ENCODE assay signal across 23 cellular contexts in genomic region chr11:17430616-17431015, GRCh38. TPM values are rescaled to one million over a fixed set of nuclear protein-coding genes. Genes with fewer than 3 reads are reported as not detected.
DNase-seq lines count a peak whose midpoint lies in the region; TF ChIP-seq lines count a peak whose summit lies in the region.
"Had no signal": no experiment of that assay in that cellular context is flagged by ENCODE, and none has a peak within 500 bp of the region (broad histone marks: within the 10 kb centered on the region; RNA-seq: fewer than 3 reads in every experiment).

No MANE protein-coding gene starts in this region.

- no peak overlapping the region for H2BK5ac ChIP-seq in neuronal stem cell (ENCODE audit: low read length)

- POLR2A ChIA-PET in activated CD4-positive, alpha-beta T cell treated with anti-CD3 and anti-CD28 coated beads, Interleukin-2, amount 10 ng/mL, durations not matched to agents 7 days and 5 days (lab: Charles Lee) = no interaction called here

- no peak overlapping the region for H3K14ac ChIP-seq in neuronal stem cell (ENCODE audit: low read length)

- TF ChIP-seq POLR2A in vagina (IDR thresholded peaks at IDR 0.05) = no peak

- H2BK15ac ChIP-seq in neuronal stem cell (ENCODE audit: low read length) = peak overlapping the region; percentile 11

- H3K36me3 ChIP-seq in KOPT-K1 (ENCODE audit: insufficient read depth, low read length) (no peaks in the 10 kb centered on the region), neuronal stem cell (replicated peaks in 1 of 2; ENCODE audit: control insufficient read depth in 2 of 2, insufficient read depth in 2 of 2, low read length in 2 of 2) (no peaks in the 10 kb centered on the region), vagina (no peaks in the 10 kb centered on the region)

- no peak overlapping the region for H2BK12ac ChIP-seq in neuronal stem cell (ENCODE audit: low read length)

- H3K4ac ChIP-seq in neuronal stem cell (ENCODE audit: low read length) = no peak overlapping the region

- DNase-seq in dorsolateral prefrontal cortex (no peak), neuronal stem cell (ENCODE audit: low spot score) (no peak), vagina (ENCODE audit: extremely low spot score in 2 of 2) (no peak), NCI-H82 (lab: John Stamatoyannopoulos, UW) (no peak), GM13976 (ENCODE audit: low spot score) (no peak), NOMO-1 (lab: John Stamatoyannopoulos, UW; ENCODE audit: unreplicated experiment in 2 of 2) (no peak)
- DNase-seq in activated CD4-positive, alpha-beta T cell treated with anti-CD3 and anti-CD28 coated beads, Interleukin-2, amount 10 ng/mL, durations not matched to agents 7 days and 5 days = no peak
- DNase-seq: CD8-positive, alpha-beta T cell; DMS79 treated with DMSO at 0.1 percent for 48 hours; H7; Karpas-422; NCI-H1092 treated with DMSO at 0.1 percent for 48 hours; NCI-H1436; NCI-H1930; NCI-H2107; NCI-H748 treated with DMSO at 0.1 percent for 48 hours; NK-92 treated with Interleukin-12 subunit alpha and Interleukin-12 subunit beta, amount 100 ng/mL, for 24 hours; SHP77 had no signal

- no peak overlapping the region for H2BK120ac ChIP-seq in neuronal stem cell (ENCODE audit: low read depth, low read length)

- CTCF ChIA-PET in activated CD4-positive, alpha-beta T cell treated with anti-CD3 and anti-CD28 coated beads, Interleukin-2, amount 10 ng/mL, durations not matched to agents 7 days and 5 days (lab: Charles Lee) = interaction anchor here (1.3 kb wide), 1 partner anchor 14 kb away, joined by 3 read pairs; no protein-coding TSS in a partner anchor

- H3K9me3 ChIP-seq in KOPT-K1 (ENCODE audit: insufficient read depth, low read length, poor library complexity, severe bottlenecking) (no peaks in the 10 kb centered on the region), neuronal stem cell (replicated peaks in 1 of 2; ENCODE audit: control insufficient read depth in 2 of 2, insufficient read depth in 1 of 2, low read depth in 1 of 2, low read length in 2 of 2) (no peaks in the 10 kb centered on the region), vagina (no peaks in the 10 kb centered on the region)

- no peak overlapping the region for H2AFZ ChIP-seq in neuronal stem cell (ENCODE audit: low read length)

- no peak overlapping the region for H3K4me2 ChIP-seq in neuronal stem cell (ENCODE audit: insufficient read depth, low read length, poor library complexity, severe bottlenecking)

- no peaks in the 10 kb centered on the region for H3K36me3 Mint-ChIP-seq in activated CD4-positive, alpha-beta T cell treated with anti-CD3 and anti-CD28 coated beads, Interleukin-2, amount 10 ng/mL, durations not matched to agents 7 days and 5 days (ENCODE audit: low read depth)
- H3K36me3 Mint-ChIP-seq: CD8-positive, alpha-beta T cell had no signal

- peak overlapping the region; percentile 28 for H2AK5ac ChIP-seq in neuronal stem cell (ENCODE audit: low read depth, low read length)

- H3K4me3 ChIP-seq in dorsolateral prefrontal cortex (no peak overlapping the region), neuronal stem cell (ENCODE audit: low read length in 2 of 2) (no peak overlapping the region), vagina (no peak overlapping the region)

- in situ Hi-C loops in GM13976 (cut with MboI; ENCODE audit: low sequenced_read_pairs, unreplicated experiment) = no loop called here

- H4K91ac ChIP-seq in neuronal stem cell (ENCODE audit: low read depth, low read length, poor library complexity) = no peak overlapping the region

- H3K9ac ChIP-seq in neuronal stem cell (ENCODE audit: low read depth, low read length, poor library complexity) = peak overlapping the region; percentile 24

- peak overlapping the region; percentile 62 for H3K23ac ChIP-seq in neuronal stem cell (ENCODE audit: low read depth, low read length, poor library complexity)

- H3K18ac ChIP-seq in neuronal stem cell (ENCODE audit: low read length) = peak overlapping the region; percentile 31

- peaks cover 4% of the 10 kb centered on the region for H3K27me3 Mint-ChIP-seq in activated CD4-positive, alpha-beta T cell treated with anti-CD3 and anti-CD28 coated beads, Interleukin-2, amount 10 ng/mL, durations not matched to agents 7 days and 5 days

- H3K27ac ChIP-seq in KOPT-K1 (ENCODE audit: low read depth, low read length, poor library complexity, severe bottlenecking) = peak overlapping the region; percentile 82
- H3K27ac ChIP-seq in dorsolateral prefrontal cortex = peak overlapping the region in 55 of 59 donors; percentile 19 to 91 (median 77)
- H3K27ac ChIP-seq in neuronal stem cell (replicated peaks; ENCODE audit: low read length) = no peak overlapping the region
- peak overlapping the region; percentile 76 for H3K27ac ChIP-seq in vagina
- H3K27ac ChIP-seq: C4-2B, RWPE1 had no signal

- H3K27me3 ChIP-seq in dorsolateral prefrontal cortex (no peaks in the 10 kb centered on the region), neuronal stem cell (ENCODE audit: control insufficient read depth in 3 of 3, insufficient read depth in 3 of 3, low read depth in 1 of 3, low read length in 3 of 3) (peaks cover 0 to 14% (median 0%) of the 10 kb centered on the region in 3 experiments), vagina (no peaks in the 10 kb centered on the region)

- TF ChIP-seq CTCF in dorsolateral prefrontal cortex (IDR thresholded peaks at IDR 0.05 in 54 of 56, conservative IDR thresholded peaks at IDR 0.05 in 2 of 56; ENCODE audit: low read depth in 1 of 56, partially characterized antibody in 56 of 56) (no peak), vagina (IDR thresholded peaks at IDR 0.05) (no peak), GM13976 (IDR thresholded peaks at IDR 0.05; ENCODE audit: borderline replicate concordance, control extremely low read depth, extremely low read depth, insufficient read depth, missing control alignments) (no peak)

- H3K9me3 Mint-ChIP-seq in activated CD4-positive, alpha-beta T cell treated with anti-CD3 and anti-CD28 coated beads, Interleukin-2, amount 10 ng/mL, durations not matched to agents 7 days and 5 days = no peaks in the 10 kb centered on the region
- H3K9me3 Mint-ChIP-seq: CD8-positive, alpha-beta T cell had no signal

- H3K4me3 Mint-ChIP-seq in activated CD4-positive, alpha-beta T cell treated with anti-CD3 and anti-CD28 coated beads, Interleukin-2, amount 10 ng/mL, durations not matched to agents 7 days and 5 days = no peak overlapping the region
- H3K4me3 Mint-ChIP-seq: CD8-positive, alpha-beta T cell had no signal

- H3K79me1 ChIP-seq in neuronal stem cell (ENCODE audit: low read depth, low read length) = no peaks in the 10 kb centered on the region

- intact Hi-C loops in dorsolateral prefrontal cortex (cut with DNase I) (no loop called here), vagina (cut with DNase I) (no loop called here)

- H4K8ac ChIP-seq in neuronal stem cell (ENCODE audit: low read depth, low read length) = no peak overlapping the region

- no peak overlapping the region for H3K27ac Mint-ChIP-seq in activated CD4-positive, alpha-beta T cell treated with anti-CD3 and anti-CD28 coated beads, Interleukin-2, amount 10 ng/mL, durations not matched to agents 7 days and 5 days
- H3K27ac Mint-ChIP-seq: CD8-positive, alpha-beta T cell had no signal

- no CpG with 5 or more reads among the region's 13 CpGs for WGBS in neuronal stem cell (ENCODE audit: extremely low coverage in 2 of 2, insufficient read length in 2 of 2, insufficient replicate concordance in 1 of 2), 2 donors

- peaks cover 0 to 11% of the 10 kb centered on the region in 2 donors for H3K4me1 ChIP-seq in neuronal stem cell (ENCODE audit: control insufficient read depth in 2 of 2, insufficient read depth in 1 of 2, low read depth in 1 of 2, low read length in 2 of 2)
- H3K4me1 ChIP-seq in vagina = peaks cover 32% of the 10 kb centered on the region

- peaks cover 18% of the 10 kb centered on the region for H3K4me1 Mint-ChIP-seq in activated CD4-positive, alpha-beta T cell treated with anti-CD3 and anti-CD28 coated beads, Interleukin-2, amount 10 ng/mL, durations not matched to agents 7 days and 5 days

RNA-seq across cellular contexts. Expression of gene KCNJ11, which starts 42.2 kb away (rescaled TPM):
- total RNA-seq in dorsolateral prefrontal cortex (10 to 100 TPM in 119 of 120 experiments, 1 to 10 TPM in 1; 6.2 to 31.2 (median 19.8) TPM), vagina (not detected)
- polyA plus RNA-seq in neuronal stem cell (2013, experiment 1 of 2) = 4.0 TPM
- 2.9 TPM for polyA plus RNA-seq in neuronal stem cell (2013, experiment 2 of 2)
- 1 to 10 TPM in 1 of 2 experiments, under 1 TPM in 1; 0.64 to 1.2 TPM for total RNA-seq in activated CD4-positive, alpha-beta T cell treated with anti-CD3 and anti-CD28 coated beads, Interleukin-2, amount 10 ng/mL, durations not matched to agents 7 days and 5 days
- total RNA-seq: SK-MEL-5 had no signal
- polyA plus RNA-seq: AG04450 had no signal

RNA-seq across cellular contexts. Expression of gene ABCC8, which starts 46.0 kb away (rescaled TPM):
- total RNA-seq in dorsolateral prefrontal cortex (100 to 1,000 TPM in 16 of 120 experiments, 10 to 100 TPM in 104; 30.1 to 140 (median 76.8) TPM), vagina (13.0 TPM)
- 0.85 TPM for polyA plus RNA-seq in neuronal stem cell (2013, experiment 1 of 2)
- polyA plus RNA-seq in neuronal stem cell (2013, experiment 2 of 2) = 0.51 TPM
- total RNA-seq in activated CD4-positive, alpha-beta T cell treated with anti-CD3 and anti-CD28 coated beads, Interleukin-2, amount 10 ng/mL, durations not matched to agents 7 days and 5 days = not detected
- total RNA-seq: CD8-positive, alpha-beta T cell had no signal
- polyA plus RNA-seq: AG04450 had no signal

Comparison
In these comparisons a context has a peak if more than half of its experiments do, and no peak if none do; other contexts are left out.
1. RNA of gene ABCC8, which starts 46.0 kb away (total RNA-seq): 30.1 to 140 TPM in dorsolateral prefrontal cortex and 13.0 TPM in vagina (single experiment); not detected in activated CD4-positive, alpha-beta T cell treated with anti-CD3 and anti-CD28 coated beads, Interleukin-2, amount 10 ng/mL, durations not matched to agents 7 days and 5 days; every median in the first group is over 10 times any median in the second.